ENCODE assay signal across 1 cellular context in the genomic region with DNA sequence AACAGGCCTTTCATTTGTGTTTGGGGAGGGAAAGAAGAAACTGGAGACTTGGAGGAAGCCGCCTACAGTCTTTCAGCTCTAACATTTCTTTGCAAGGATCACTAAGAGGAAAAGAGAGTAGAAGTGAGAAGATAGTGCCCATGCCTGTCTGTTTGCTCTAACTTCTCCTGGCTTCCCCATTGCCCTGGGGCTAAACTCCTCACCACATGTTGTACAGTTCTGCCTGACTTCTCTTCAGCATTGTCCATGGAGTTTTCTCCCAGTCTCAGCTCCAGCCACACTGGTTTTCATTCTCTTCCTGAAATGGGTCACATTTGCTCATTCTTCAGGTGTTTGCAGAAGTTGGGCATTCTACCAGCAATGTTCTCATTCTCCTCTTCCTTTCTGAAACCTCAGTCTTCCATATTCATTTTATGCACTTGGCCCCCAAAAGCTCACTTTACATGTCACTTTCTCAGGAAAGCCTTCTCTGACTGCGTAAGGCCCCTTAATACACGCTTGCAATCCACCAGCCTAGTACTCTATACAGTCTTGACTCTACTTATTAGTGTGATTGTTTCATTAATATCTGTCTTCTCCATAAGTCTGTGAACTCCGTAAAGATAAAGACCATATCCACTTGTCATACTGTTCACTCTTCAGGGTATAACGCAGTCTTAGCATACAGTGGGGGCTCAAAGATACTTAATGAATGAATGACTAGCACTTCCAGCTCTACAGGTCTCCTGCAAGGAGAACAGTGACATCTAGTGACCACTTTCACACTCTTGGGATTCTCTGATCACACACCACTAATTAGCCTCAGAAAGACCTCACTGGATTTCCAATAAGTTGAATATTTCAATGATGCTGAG.
TF ChIP-seq lines count a peak whose summit lies in the region.

No MANE protein-coding gene starts in this region.

TF ChIP-seq in GM23338, 12 proteins besides CTCF, POLR2A, EP300 and RAD21 (continued from another document):
- TF ChIP-seq, protein P1, sequence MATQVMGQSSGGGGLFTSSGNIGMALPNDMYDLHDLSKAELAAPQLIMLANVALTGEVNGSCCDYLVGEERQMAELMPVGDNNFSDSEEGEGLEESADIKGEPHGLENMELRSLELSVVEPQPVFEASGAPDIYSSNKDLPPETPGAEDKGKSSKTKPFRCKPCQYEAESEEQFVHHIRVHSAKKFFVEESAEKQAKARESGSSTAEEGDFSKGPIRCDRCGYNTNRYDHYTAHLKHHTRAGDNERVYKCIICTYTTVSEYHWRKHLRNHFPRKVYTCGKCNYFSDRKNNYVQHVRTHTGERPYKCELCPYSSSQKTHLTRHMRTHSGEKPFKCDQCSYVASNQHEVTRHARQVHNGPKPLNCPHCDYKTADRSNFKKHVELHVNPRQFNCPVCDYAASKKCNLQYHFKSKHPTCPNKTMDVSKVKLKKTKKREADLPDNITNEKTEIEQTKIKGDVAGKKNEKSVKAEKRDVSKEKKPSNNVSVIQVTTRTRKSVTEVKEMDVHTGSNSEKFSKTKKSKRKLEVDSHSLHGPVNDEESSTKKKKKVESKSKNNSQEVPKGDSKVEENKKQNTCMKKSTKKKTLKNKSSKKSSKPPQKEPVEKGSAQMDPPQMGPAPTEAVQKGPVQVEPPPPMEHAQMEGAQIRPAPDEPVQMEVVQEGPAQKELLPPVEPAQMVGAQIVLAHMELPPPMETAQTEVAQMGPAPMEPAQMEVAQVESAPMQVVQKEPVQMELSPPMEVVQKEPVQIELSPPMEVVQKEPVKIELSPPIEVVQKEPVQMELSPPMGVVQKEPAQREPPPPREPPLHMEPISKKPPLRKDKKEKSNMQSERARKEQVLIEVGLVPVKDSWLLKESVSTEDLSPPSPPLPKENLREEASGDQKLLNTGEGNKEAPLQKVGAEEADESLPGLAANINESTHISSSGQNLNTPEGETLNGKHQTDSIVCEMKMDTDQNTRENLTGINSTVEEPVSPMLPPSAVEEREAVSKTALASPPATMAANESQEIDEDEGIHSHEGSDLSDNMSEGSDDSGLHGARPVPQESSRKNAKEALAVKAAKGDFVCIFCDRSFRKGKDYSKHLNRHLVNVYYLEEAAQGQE (IDR thresholded peaks at IDR 0.05; ENCODE audit: unreplicated experiment) = no peak
- no peak for TF ChIP-seq EZH2 (IDR thresholded peaks at IDR 0.05; ENCODE audit: low read depth, unreplicated experiment)
